Comparison of ENCODE assay signal across 1 cellular context in genomic region chr5:138464388-138465287, GRCh38.
TF ChIP-seq lines count a peak whose summit lies in the region.

No MANE protein-coding gene starts in this region.

TF ChIP-seq in HepG2, 621 proteins besides CTCF, POLR2A, EP300 and RAD21 (continued from another document and continues in another):
- TF ChIP-seq CSRNP2 (CRISPR knock-in tag; conservative IDR thresholded peaks at IDR 0.05; ENCODE audit: low read depth) = no peak
- TF ChIP-seq ZFP36L2 (CRISPR knock-in tag; IDR thresholded peaks at IDR 0.05) = no peak
- TF ChIP-seq ZNF251 (CRISPR knock-in tag; IDR thresholded peaks at IDR 0.05) = 0 out of 2 replicates have a peak, but pooled peaks have one; percentile 27
- no peak for TF ChIP-seq ZNF790 (CRISPR knock-in tag; IDR thresholded peaks at IDR 0.05; ENCODE audit: borderline replicate concordance)
- TF ChIP-seq ATF7-NPFF (CRISPR knock-in tag; IDR thresholded peaks at IDR 0.05; ENCODE audit: low read depth) = no peak
- no peak for TF ChIP-seq SETDB1 (CRISPR knock-in tag; IDR thresholded peaks at IDR 0.05; ENCODE audit: borderline replicate concordance)
- no peak; the same call in none of the 2 replicates for TF ChIP-seq CSRNP1 (CRISPR knock-in tag; IDR thresholded peaks at IDR 0.05)
- TF ChIP-seq ZNF513 (CRISPR knock-in tag; conservative IDR thresholded peaks at IDR 0.05) = no peak
- TF ChIP-seq LBX2 (CRISPR knock-in tag; IDR thresholded peaks at IDR 0.05; ENCODE audit: borderline replicate concordance) = peak; percentile 16; the same call in 1 of the 2 replicates
- TF ChIP-seq KDM5B (CRISPR knock-in tag; IDR thresholded peaks at IDR 0.05; ENCODE audit: borderline replicate concordance) = peak; percentile 33; the same call in 1 of the 2 replicates
- peak; percentile 59 for TF ChIP-seq ZNF441 (CRISPR knock-in tag; IDR thresholded peaks at IDR 0.05; ENCODE audit: borderline replicate concordance)
- TF ChIP-seq ZBTB7A (CRISPR knock-in tag; IDR thresholded peaks at IDR 0.05) = peak; percentile 63; the same call in 1 of the 2 replicates
- no peak for TF ChIP-seq KDM1A (CRISPR knock-in tag; IDR thresholded peaks at IDR 0.05)
- TF ChIP-seq NCOA1 (CRISPR knock-in tag; IDR thresholded peaks at IDR 0.05) = peak; percentile 66
- TF ChIP-seq ZNF432 (CRISPR knock-in tag; IDR thresholded peaks at IDR 0.05; ENCODE audit: borderline replicate concordance) = no peak
- no peak for TF ChIP-seq CREM (IDR thresholded peaks at IDR 0.05)
- TF ChIP-seq CREM (CRISPR knock-in tag; IDR thresholded peaks at IDR 0.05) = no peak
- TF ChIP-seq ZNF414 (CRISPR knock-in tag; IDR thresholded peaks at IDR 0.05) = no peak; the same call in 1 of the 2 replicates
- peak; percentile 59; the same call in 1 of the 2 replicates for TF ChIP-seq YEATS2 (CRISPR knock-in tag; IDR thresholded peaks at IDR 0.05; ENCODE audit: borderline replicate concordance)
- TF ChIP-seq ZNF512 (CRISPR knock-in tag; IDR thresholded peaks at IDR 0.05) = no peak
- TF ChIP-seq NONO (IDR thresholded peaks at IDR 0.05) = no peak
- peak; percentile 55 for TF ChIP-seq NONO (CRISPR knock-in tag; conservative IDR thresholded peaks at IDR 0.05)
- TF ChIP-seq HOXA9 (CRISPR knock-in tag; IDR thresholded peaks at IDR 0.05; ENCODE audit: borderline replicate concordance) = no peak; the same call in 1 of the 2 replicates
- TF ChIP-seq ZNF430 (CRISPR knock-in tag; IDR thresholded peaks at IDR 0.05) = no peak; the same call in 1 of the 2 replicates
- TF ChIP-seq EHMT2 (IDR thresholded peaks at IDR 0.05; ENCODE audit: borderline replicate concordance, low read depth, low read length) = no peak
- TF ChIP-seq HNF4G (IDR thresholded peaks at IDR 0.05; ENCODE audit: borderline replicate concordance, low read depth, low read length) = 0 out of 2 replicates have a peak, but pooled peaks have one; percentile 9
- no peak for TF ChIP-seq HNF4G (CRISPR knock-in tag; IDR thresholded peaks at IDR 0.05; ENCODE audit: borderline replicate concordance, low read depth)
- no peak for TF ChIP-seq ZNF30 (CRISPR knock-in tag; IDR thresholded peaks at IDR 0.05)
- peak; percentile 81 for TF ChIP-seq HDAC1 (CRISPR knock-in tag; IDR thresholded peaks at IDR 0.05)
- TF ChIP-seq TFE3 (CRISPR knock-in tag; IDR thresholded peaks at IDR 0.05) = no peak; the same call in 1 of the 2 replicates
- TF ChIP-seq ZBED4 (CRISPR knock-in tag; IDR thresholded peaks at IDR 0.05; ENCODE audit: borderline replicate concordance) = no peak; the same call in 1 of the 2 replicates
- no peak for TF ChIP-seq ISX (CRISPR knock-in tag; conservative IDR thresholded peaks at IDR 0.05)
- peak; percentile 39; the same call in 1 of the 2 replicates for TF ChIP-seq MEIS1 (CRISPR knock-in tag; IDR thresholded peaks at IDR 0.05; ENCODE audit: borderline replicate concordance)
- TF ChIP-seq YY1 (IDR thresholded peaks at IDR 0.05; ENCODE audit: insufficient read depth, insufficient replicate concordance, low read depth, low read length) = no peak
- no peak; the same call in 1 of the 2 replicates for TF ChIP-seq TEF (CRISPR knock-in tag; IDR thresholded peaks at IDR 0.05)
- TF ChIP-seq DZIP1 (CRISPR knock-in tag; IDR thresholded peaks at IDR 0.05) = no peak
- no peak for TF ChIP-seq TBL1XR1 (IDR thresholded peaks at IDR 0.05; ENCODE audit: borderline replicate concordance, low read length, partially characterized antibody)
- TF ChIP-seq CC2D1A (CRISPR knock-in tag; IDR thresholded peaks at IDR 0.05) = no peak
- no peak for TF ChIP-seq USF2 (IDR thresholded peaks at IDR 0.05; ENCODE audit: low read depth, low read length)
- TF ChIP-seq USF2 (CRISPR knock-in tag; IDR thresholded peaks at IDR 0.05; ENCODE audit: borderline replicate concordance) = peak; percentile 98; the same call in 1 of the 2 replicates
- TF ChIP-seq RARA (CRISPR knock-in tag; IDR thresholded peaks at IDR 0.05) = no peak; the same call in 1 of the 2 replicates
- no peak for TF ChIP-seq TARDBP (CRISPR knock-in tag; IDR thresholded peaks at IDR 0.05)
- no peak for TF ChIP-seq STAT5B (CRISPR knock-in tag; IDR thresholded peaks at IDR 0.05)
- TF ChIP-seq ZNF331 (CRISPR knock-in tag; IDR thresholded peaks at IDR 0.05) = peak; percentile 17; the same call in 1 of the 2 replicates
